7 cellular contexts compared by ENCODE assay signal in genomic region chr5:86569522-86570426, GRCh38. TPM values are rescaled to one million over a fixed set of nuclear protein-coding genes. Genes with fewer than 3 reads are reported as not detected.
DNase-seq lines count a peak whose midpoint lies in the region; TF ChIP-seq lines count a peak whose summit lies in the region.
"Not testable (repeated sequence)": the region's sequence is repeated elsewhere in the genome, so short reads cannot be mapped to it uniquely, and the experiment has no call there.

No MANE protein-coding gene starts in this region.

- not testable (repeated sequence) for TF ChIP-seq CTCF in AG09309 (IDR thresholded peaks at IDR 0.05; ENCODE audit: control insufficient read depth, insufficient read depth, low read depth, low read length, missing control alignments); SK-N-SH (IDR thresholded peaks at IDR 0.05); fibroblast of villous mesenchyme (IDR thresholded peaks at IDR 0.05; ENCODE audit: insufficient read depth, low read depth, low read length); testis (IDR thresholded peaks at IDR 0.05)

- intact Hi-C loops in testis (cut with DNase I; ENCODE audit: low total_unique reads), result not testable (repeated sequence)

- TF ChIP-seq POLR2A in testis (IDR thresholded peaks at IDR 0.05), result not testable (repeated sequence)

- CTCF ChIA-PET in SK-N-SH (lab: Yijun Ruan, JAX), result not testable (repeated sequence)

- DNase-seq in AG09309 (ENCODE audit: low read depth); SK-N-SH; fibroblast of villous mesenchyme (ENCODE audit: low read depth); testis: not testable (repeated sequence)
- peak; percentile 85 for DNase-seq in DMS53 treated with DMSO at 0.1 percent for 48 hours (lab: John Stamatoyannopoulos, UW; ENCODE audit: unreplicated experiment)
- peak; percentile 11 for DNase-seq in NCI-H1105 treated with DMSO at 0.1 percent for 48 hours (lab: John Stamatoyannopoulos, UW)
- peak; percentile 79 for DNase-seq in NCI-H2029 treated with DMSO at 0.1 percent for 48 hours (lab: John Stamatoyannopoulos, UW)

- not testable (repeated sequence) for H3K9me3 ChIP-seq in SK-N-SH, testis

- H3K9ac ChIP-seq in SK-N-SH, result not testable (repeated sequence)

- peak overlapping the region; percentile 77 for H2AFZ ChIP-seq in SK-N-SH (ENCODE audit: low read depth)

- POLR2A ChIA-PET in SK-N-SH (lab: Yijun Ruan, JAX), result not testable (repeated sequence)

- peak overlapping the region; percentile 17 for H3K4me3 ChIP-seq in AG09309 (ENCODE audit: control insufficient read depth, low read depth, low read length)
- peak overlapping the region; percentile 59 to 65 for H3K4me3 ChIP-seq in SK-N-SH (ENCODE audit: low read depth in 2 of 2, low read length in 1 of 2)
- H3K4me3 ChIP-seq in fibroblast of villous mesenchyme (ENCODE audit: low read depth, low read length), result peak overlapping the region; percentile 45
- peak overlapping the region; percentile 37 to 39 for H3K4me3 ChIP-seq in testis

- H3K9me2 ChIP-seq in SK-N-SH, result not testable (repeated sequence)

- TF ChIP-seq RAD21 in SK-N-SH (IDR thresholded peaks at IDR 0.05; ENCODE audit: low read length), result not testable (repeated sequence)

- not testable (repeated sequence) for H3K79me2 ChIP-seq in SK-N-SH (ENCODE audit: insufficient read depth)

- not testable (repeated sequence) for H3F3A ChIP-seq in SK-N-SH (replicated peaks; ENCODE audit: insufficient read depth)

- 52% methylated on average over 25 of the region's 44 CpGs for WGBS in SK-N-SH (ENCODE audit: low lambda C conversion rate)
- 74 to 86% methylated on average over 22 to 44 of the region's 44 CpGs for WGBS in testis, 2 donors

- not testable (repeated sequence) for H4K20me1 ChIP-seq in SK-N-SH (ENCODE audit: insufficient read depth)

- not testable (repeated sequence) for H3K36me3 ChIP-seq in SK-N-SH (replicated peaks in 1 of 2; ENCODE audit: control insufficient read depth in 1 of 2, insufficient read depth in 2 of 2, low read length in 1 of 2); testis (ENCODE audit: low read depth, missing control alignments)

- not testable (repeated sequence) for H3K27ac ChIP-seq in SK-N-SH (ENCODE audit: low read depth in 2 of 2, low read length in 1 of 2); testis

- H3K27me3 ChIP-seq in SK-N-SH (ENCODE audit: insufficient read depth); testis: not testable (repeated sequence)

- peak overlapping the region; percentile 76 for H3K4me2 ChIP-seq in SK-N-SH

- H3K4me1 ChIP-seq in SK-N-SH (ENCODE audit: control insufficient read depth in 1 of 2, insufficient read depth in 2 of 2, low read depth in 1 of 2, low read length in 1 of 2); testis: not testable (repeated sequence)

- not testable (repeated sequence) for TF ChIP-seq EP300 in SK-N-SH (IDR thresholded peaks at IDR 0.05; ENCODE audit: borderline replicate concordance in 1 of 2, low read depth in 1 of 2, low read length in 1 of 2)

RNA-seq across cellular contexts. Expression of gene COX7C, which starts 48.0 kb away (rescaled TPM):
- polyA plus RNA-seq in SK-N-SH (2012; rRNA removed), result 675 and 707 TPM in 2 replicates
- 981 and 1,339 TPM in 2 replicates for polyA plus RNA-seq in SK-N-SH (2012; cell fraction: cytosol; rRNA removed)
- polyA plus RNA-seq in SK-N-SH (2012; cell fraction: nucleus; rRNA removed), result 141 and 165 TPM in 2 replicates
- 94.7 and 127 TPM in 2 replicates for total RNA-seq in fibroblast of villous mesenchyme
- total RNA-seq in testis, result 100 to 1,000 TPM; 258 to 370 TPM
- polyA plus RNA-seq in testis (ENCODE audit: insufficient read depth, low read depth, low replicate concordance), result 568 TPM
